29 cellular contexts compared by ENCODE assay signal in the genomic region with DNA sequence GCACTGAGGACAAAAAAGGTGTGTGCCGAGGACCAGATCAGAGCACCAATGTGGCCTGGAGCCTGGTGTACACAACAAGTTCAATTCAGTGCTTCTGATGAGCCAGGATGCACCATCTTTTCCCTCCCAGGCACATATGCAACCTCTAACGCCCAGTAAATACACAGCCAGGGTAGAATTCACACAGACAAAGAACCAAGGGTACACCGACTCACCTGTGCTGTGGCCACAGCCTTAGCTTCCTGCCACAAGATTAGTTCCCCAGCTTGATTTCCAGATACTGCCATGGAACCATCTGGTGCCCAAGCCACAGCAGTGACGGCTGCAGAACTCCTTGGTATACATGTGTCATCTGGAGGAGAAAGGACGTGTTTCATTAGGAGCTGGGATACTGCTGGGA.
"Had no signal": no experiment of that assay in that cellular context is flagged by ENCODE, and none has a peak within 500 bp of the region (broad histone marks: within the 10 kb centered on the region; RNA-seq: fewer than 3 reads in every experiment).

No MANE protein-coding gene starts in this region.

- DNase-seq: activated CD4-positive, alpha-beta T cell treated with anti-CD3 and anti-CD28 coated beads for 1 hour; activated CD4-positive, alpha-beta T cell treated with anti-CD3 and anti-CD28 coated beads, Interleukin-2, amount 10 ng/mL, durations not matched to agents 7 days and 5 days; activated CD4-positive, alpha-beta T cell treated with anti-CD3 and anti-CD28 coated beads, Interleukin-2, amount 50 U/mL, for 48 hours; activated CD4-positive, CD25-positive, alpha-beta regulatory T cell; activated effector memory CD4-positive, alpha-beta T cell treated with Interleukin-2 at 50 U/mL for 16 hours; activated T-cell treated with anti-CD3 and anti-CD28 coated beads, Interleukin-2, amount 50 U/mL, for 48 hours; amniotic stem cell; aorta; brain microvascular endothelial cell; central memory CD4-positive, alpha-beta T cell; MM.1S; MV-4-11; NCI-H1092; NCI-H1436 treated with DMSO at 0.1 percent for 48 hours; NCI-H1694 treated with DMSO at 0.1 percent for 48 hours; NCI-H2029; NCI-H345; NCI-H524 treated with DMSO at 0.1 percent for 48 hours; RPMI8226; SHP77 treated with DMSO at 0.1 percent for 48 hours; SK-N-SH; T-helper 9 cell had no signal

- FAIRE-seq: colon had no signal

- H3K4me3 ChIP-seq: SJSA1 had no signal

- ATAC-seq: Panc1 had no signal

- H3K27ac Mint-ChIP-seq: activated CD4-positive, alpha-beta T cell treated with anti-CD3 and anti-CD28 coated beads, Interleukin-2, amount 10 ng/mL, durations not matched to agents 7 days and 5 days; activated naive CD4-positive, alpha-beta T cell treated with anti-CD3 and anti-CD28 coated beads, Interleukin-2, amount 50 U/mL, for 24 hours; T-helper 1 cell treated with Interleukin-12 subunit alpha and Interleukin-12 subunit beta and Interleukin-4 antibody, amounts not matched to agents 30 μg/mL and 1 μg/mL, for 36 hours had no signal

- H3K4me3 Mint-ChIP-seq: activated CD4-positive, alpha-beta T cell treated with anti-CD3 and anti-CD28 coated beads, Interleukin-2, amount 10 ng/mL, durations not matched to agents 7 days and 5 days; activated naive CD4-positive, alpha-beta T cell treated with anti-CD3 and anti-CD28 coated beads, Interleukin-2, amount 50 U/mL, for 24 hours; T-helper 1 cell treated with Interleukin-12 subunit alpha and Interleukin-12 subunit beta and Interleukin-4 antibody, amounts not matched to agents 30 μg/mL and 1 μg/mL, for 36 hours had no signal

- H3K27ac ChIP-seq: brain microvascular endothelial cell, KMS-11, SJSA1, VCaP had no signal

- H3K4me1 ChIP-seq: SJSA1 had no signal

- H3K9me3 ChIP-seq: SJSA1, SK-N-SH had no signal

- H3K27me3 Mint-ChIP-seq: activated CD4-positive, alpha-beta T cell treated with anti-CD3 and anti-CD28 coated beads, Interleukin-2, amount 10 ng/mL, durations not matched to agents 7 days and 5 days; activated naive CD4-positive, alpha-beta T cell treated with anti-CD3 and anti-CD28 coated beads, Interleukin-2, amount 50 U/mL, for 24 hours had no signal

- H3K9me3 Mint-ChIP-seq: activated CD4-positive, alpha-beta T cell treated with anti-CD3 and anti-CD28 coated beads, Interleukin-2, amount 10 ng/mL, durations not matched to agents 7 days and 5 days; activated naive CD4-positive, alpha-beta T cell treated with anti-CD3 and anti-CD28 coated beads, Interleukin-2, amount 50 U/mL, for 24 hours; T-helper 1 cell treated with Interleukin-12 subunit alpha and Interleukin-12 subunit beta and Interleukin-4 antibody, amounts not matched to agents 30 μg/mL and 1 μg/mL, for 36 hours had no signal

- H3K27me3 ChIP-seq: brain microvascular endothelial cell, SJSA1 had no signal
